Comparison of ENCODE assay signal across 8 cellular contexts in genomic region chr3:20039082-20039764, GRCh38. TPM values are rescaled to one million over a fixed set of nuclear protein-coding genes. Genes with fewer than 3 reads are reported as not detected.
DNase-seq lines count a peak whose midpoint lies in the region; ATAC-seq and TF ChIP-seq lines count a peak whose summit lies in the region.

No MANE protein-coding gene starts in this region.

- H3K4me3 Mint-ChIP-seq in HFFc6: peak overlapping the region; percentile 88
- H3K4me3 Mint-ChIP-seq in activated T-helper 1 cell treated with anti-CD3 and anti-CD28 coated beads, Interleukin-12 subunit alpha, Interleukin-12 subunit beta, Interleukin-2, Interleukin-4 antibody, amounts not matched to agents 30 ng/mL and 10 ng/mL and 1 ng/mL, durations not matched to agents 14 hours and 24 hours and 36 hours: peak overlapping the region; percentile 86
- H3K4me3 Mint-ChIP-seq in stimulated activated effector memory CD8-positive, alpha-beta T cell treated with anti-CD3 and anti-CD28 coated beads, Interleukin-12 subunit alpha, Interleukin-12 subunit beta, amount 100 ng/mL, for 72 hours: peak overlapping the region; percentile 97

- peaks cover 31% of the 10 kb centered on the region for H3K27me3 ChIP-seq in iPS-20b (ENCODE audit: insufficient read depth, low read length)

- H3K4me1 ChIP-seq in iPS-20b (ENCODE audit: insufficient read depth, low read length): peaks cover 6% of the 10 kb centered on the region; the same call in 1 of the 2 replicates

- no peak for TF ChIP-seq CTCF in HFFc6 (IDR thresholded peaks at IDR 0.05)

- H3K36me3 Mint-ChIP-seq in HFFc6 (ENCODE audit: low read depth): no peaks in the 10 kb centered on the region
- H3K36me3 Mint-ChIP-seq in activated T-helper 1 cell treated with anti-CD3 and anti-CD28 coated beads, Interleukin-12 subunit alpha, Interleukin-12 subunit beta, Interleukin-2, Interleukin-4 antibody, amounts not matched to agents 30 ng/mL and 10 ng/mL and 1 ng/mL, durations not matched to agents 14 hours and 24 hours and 36 hours (ENCODE audit: low read depth): peaks cover 1% of the 10 kb centered on the region
- peaks cover 49% of the 10 kb centered on the region for H3K36me3 Mint-ChIP-seq in stimulated activated effector memory CD8-positive, alpha-beta T cell treated with anti-CD3 and anti-CD28 coated beads, Interleukin-12 subunit alpha, Interleukin-12 subunit beta, amount 100 ng/mL, for 72 hours

- no peak for DNase-seq in HFFc6
- DNase-seq in activated T-helper 1 cell treated with anti-CD3 and anti-CD28 coated beads, Interleukin-12 subunit alpha, Interleukin-12 subunit beta, Interleukin-2, Interleukin-4 antibody, amounts not matched to agents 30 ng/mL and 10 ng/mL and 1 ng/mL, durations not matched to agents 14 hours and 24 hours and 36 hours (ENCODE audit: low spot score): no peak
- no peak for DNase-seq in stimulated activated effector memory CD8-positive, alpha-beta T cell treated with anti-CD3 and anti-CD28 coated beads, Interleukin-12 subunit alpha, Interleukin-12 subunit beta, amount 100 ng/mL, for 72 hours (ENCODE audit: low spot score in 2 of 2)
- DNase-seq in GM19238 (ENCODE audit: insufficient read length, low spot score): no peak
- no peak for DNase-seq in islet precursor cell

- no peaks in the 10 kb centered on the region for H3K9me3 ChIP-seq in iPS-20b (ENCODE audit: insufficient read depth, low read depth, low read length)

- no peaks in the 10 kb centered on the region for H3K36me3 ChIP-seq in iPS-20b (ENCODE audit: insufficient read depth, low read depth, low read length)

- H3K27me3 Mint-ChIP-seq in HFFc6 (ENCODE audit: insufficient read depth): 0 out of 2 replicates have a peak, but pooled peaks cover 2% of the 10 kb centered on the region
- H3K27me3 Mint-ChIP-seq in activated T-helper 1 cell treated with anti-CD3 and anti-CD28 coated beads, Interleukin-12 subunit alpha, Interleukin-12 subunit beta, Interleukin-2, Interleukin-4 antibody, amounts not matched to agents 30 ng/mL and 10 ng/mL and 1 ng/mL, durations not matched to agents 14 hours and 24 hours and 36 hours (ENCODE audit: insufficient read depth): no peaks in the 10 kb centered on the region

- H3K4me3 ChIP-seq in iPS-20b (ENCODE audit: low read length): peak overlapping the region; percentile 74

- ATAC-seq in stimulated activated effector memory CD8-positive, alpha-beta T cell treated with anti-CD3 and anti-CD28 coated beads, Interleukin-12 subunit alpha, Interleukin-12 subunit beta, amount 100 ng/mL, for 72 hours: no peak
- no peak for ATAC-seq in GM19023 (IDR thresholded peaks at IDR 0.05; ENCODE audit: unreplicated experiment)
- ATAC-seq in HG03342 (IDR thresholded peaks at IDR 0.05; ENCODE audit: unreplicated experiment): no peak

- H3K9ac ChIP-seq in iPS-20b (ENCODE audit: low read depth, low read length): peak overlapping the region; percentile 53; the same call in 1 of the 2 replicates

- no peaks in the 10 kb centered on the region for H3K9me3 Mint-ChIP-seq in HFFc6
- no peaks in the 10 kb centered on the region for H3K9me3 Mint-ChIP-seq in activated T-helper 1 cell treated with anti-CD3 and anti-CD28 coated beads, Interleukin-12 subunit alpha, Interleukin-12 subunit beta, Interleukin-2, Interleukin-4 antibody, amounts not matched to agents 30 ng/mL and 10 ng/mL and 1 ng/mL, durations not matched to agents 14 hours and 24 hours and 36 hours
- H3K9me3 Mint-ChIP-seq in stimulated activated effector memory CD8-positive, alpha-beta T cell treated with anti-CD3 and anti-CD28 coated beads, Interleukin-12 subunit alpha, Interleukin-12 subunit beta, amount 100 ng/mL, for 72 hours: no peaks in the 10 kb centered on the region

- peaks cover 31% of the 10 kb centered on the region for H3K4me1 Mint-ChIP-seq in HFFc6 (ENCODE audit: low read depth)
- peaks cover 57% of the 10 kb centered on the region for H3K4me1 Mint-ChIP-seq in activated T-helper 1 cell treated with anti-CD3 and anti-CD28 coated beads, Interleukin-12 subunit alpha, Interleukin-12 subunit beta, Interleukin-2, Interleukin-4 antibody, amounts not matched to agents 30 ng/mL and 10 ng/mL and 1 ng/mL, durations not matched to agents 14 hours and 24 hours and 36 hours (ENCODE audit: low read depth)
- peaks cover 52% of the 10 kb centered on the region for H3K4me1 Mint-ChIP-seq in stimulated activated effector memory CD8-positive, alpha-beta T cell treated with anti-CD3 and anti-CD28 coated beads, Interleukin-12 subunit alpha, Interleukin-12 subunit beta, amount 100 ng/mL, for 72 hours

- no peak overlapping the region for H3K27ac ChIP-seq in iPS-20b (ENCODE audit: low read length)

- H3K27ac Mint-ChIP-seq in HFFc6: peak overlapping the region; percentile 38; the same call in 1 of the 2 replicates
- H3K27ac Mint-ChIP-seq in activated T-helper 1 cell treated with anti-CD3 and anti-CD28 coated beads, Interleukin-12 subunit alpha, Interleukin-12 subunit beta, Interleukin-2, Interleukin-4 antibody, amounts not matched to agents 30 ng/mL and 10 ng/mL and 1 ng/mL, durations not matched to agents 14 hours and 24 hours and 36 hours: peak overlapping the region; percentile 92
- H3K27ac Mint-ChIP-seq in stimulated activated effector memory CD8-positive, alpha-beta T cell treated with anti-CD3 and anti-CD28 coated beads, Interleukin-12 subunit alpha, Interleukin-12 subunit beta, amount 100 ng/mL, for 72 hours: peak overlapping the region; percentile 97

- intact Hi-C loops in activated T-helper 1 cell treated with anti-CD3 and anti-CD28 coated beads, Interleukin-12 subunit alpha, Interleukin-12 subunit beta, Interleukin-2, Interleukin-4 antibody, amounts not matched to agents 30 ng/mL and 10 ng/mL and 1 ng/mL, durations not matched to agents 14 hours and 24 hours and 36 hours (cut with micrococcal nuclease): loop anchor here (1.0 kb wide), 4 partner anchors 22 to 154 kb away; partner anchors contain the start of gene SGO1

RNA-seq across cellular contexts. Expression of gene KAT2B, which starts 1.0 kb away (rescaled TPM):
- 10 to 100 TPM in 4 of 6 experiments, 1 to 10 TPM in 2; 8.3 to 17.3 (median 12.5) TPM for total RNA-seq in HFFc6 (2021; fragmentation: NEBNext Ultra II Directional; extraction: Animal tissue kit (Norgen Biotek cat#: 25700))
- total RNA-seq in activated T-helper 1 cell treated with anti-CD3 and anti-CD28 coated beads, Interleukin-12 subunit alpha, Interleukin-12 subunit beta, Interleukin-2, Interleukin-4 antibody, amounts not matched to agents 30 ng/mL and 10 ng/mL and 1 ng/mL, durations not matched to agents 14 hours and 24 hours and 36 hours: 25.1 and 38.5 TPM in 2 replicates

RNA-seq across cellular contexts. Expression of gene PP2D1, which starts 27.2 kb away (rescaled TPM):
- total RNA-seq in HFFc6 (2021; fragmentation: NEBNext Ultra II Directional; extraction: Animal tissue kit (Norgen Biotek cat#: 25700)): not detected
- not detected in 2 replicates for total RNA-seq in activated T-helper 1 cell treated with anti-CD3 and anti-CD28 coated beads, Interleukin-12 subunit alpha, Interleukin-12 subunit beta, Interleukin-2, Interleukin-4 antibody, amounts not matched to agents 30 ng/mL and 10 ng/mL and 1 ng/mL, durations not matched to agents 14 hours and 24 hours and 36 hours

Comparison
In these comparisons a context has a peak if more than half of its experiments do, and no peak if none do; other contexts are left out.
1. H3K27ac Mint-ChIP-seq: peak in every context shown above with its lines; median percentile 97 in stimulated activated effector memory CD8-positive, alpha-beta T cell treated with anti-CD3 and anti-CD28 coated beads, Interleukin-12 subunit alpha, Interleukin-12 subunit beta, amount 100 ng/mL, for 72 hours; 92 in activated T-helper 1 cell treated with anti-CD3 and anti-CD28 coated beads, Interleukin-12 subunit alpha, Interleukin-12 subunit beta, Interleukin-2, Interleukin-4 antibody, amounts not matched to agents 30 ng/mL and 10 ng/mL and 1 ng/mL, durations not matched to agents 14 hours and 24 hours and 36 hours; 38 in HFFc6.